Comparison of ENCODE assay signal across 9 cellular contexts in the genomic region with DNA sequence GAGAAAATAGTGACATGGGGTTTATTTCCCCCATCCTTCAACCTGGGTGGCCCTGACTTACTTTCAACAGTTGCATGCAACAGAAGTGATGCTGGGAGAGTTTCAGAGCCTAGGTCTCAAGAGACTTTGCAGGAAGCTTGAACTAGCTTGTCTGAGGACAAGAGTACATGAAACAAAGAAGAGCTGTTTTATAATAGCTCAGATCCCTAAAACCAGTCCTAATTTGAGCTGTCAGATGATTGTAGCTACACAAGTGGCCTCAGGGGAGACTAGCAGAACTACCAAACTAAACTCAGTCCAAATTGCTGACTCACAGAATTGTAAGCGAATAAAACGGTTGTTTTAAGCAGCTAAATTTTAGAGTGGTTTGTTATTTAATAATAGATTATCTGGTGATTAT. TPM values are rescaled to one million over a fixed set of nuclear protein-coding genes. Genes with fewer than 3 reads are reported as not detected.
A peak's percentile ranks its signal among the peaks of the same experiment; 100 is the strongest.
DNase-seq lines count a peak whose midpoint lies in the region; ATAC-seq and TF ChIP-seq lines count a peak whose summit lies in the region.
"Had no signal": no experiment of that assay in that cellular context is flagged by ENCODE, and none has a peak within 500 bp of the region (broad histone marks: within the 10 kb centered on the region; RNA-seq: fewer than 3 reads in every experiment).

No MANE protein-coding gene starts in this region.

- H3K4me3 Mint-ChIP-seq in CD14-positive monocyte: no peak overlapping the region
- H3K4me3 Mint-ChIP-seq: activated naive CD4-positive, alpha-beta T cell treated with anti-CD3 and anti-CD28 coated beads, Interleukin-2, amount 50 U/mL, for 24 hours had no signal

- TF ChIP-seq CTCF in CD14-positive monocyte (IDR thresholded peaks at IDR 0.05): no peak

- intact Hi-C loops in CD14-positive monocyte (cut with micrococcal nuclease): no loop called here

- peak; percentile 64 for DNase-seq in EH (ENCODE audit: low read depth)
- DNase-seq in fibroblast of gingiva (ENCODE audit: low read depth): peak; percentile 78
- DNase-seq in NCI-H146 treated with DMSO at 0.1 percent for 48 hours (lab: John Stamatoyannopoulos, UW; ENCODE audit: unreplicated experiment): no peak
- no peak for DNase-seq in activated T-cell treated with anti-CD3 and anti-CD28 coated beads, Interleukin-2, amount 50 U/mL, for 48 hours
- DNase-seq in CD14-positive monocyte (ENCODE audit: low spot score): no peak
- no peak for DNase-seq in SK-N-DZ (ENCODE audit: low spot score)

- H3K27ac Mint-ChIP-seq in CD14-positive monocyte: peak overlapping the region in 2 of 7 donors; percentile 29 to 30
- H3K27ac Mint-ChIP-seq: activated naive CD4-positive, alpha-beta T cell treated with anti-CD3 and anti-CD28 coated beads, Interleukin-2, amount 50 U/mL, for 24 hours had no signal

- no peaks in the 10 kb centered on the region for H3K9me3 Mint-ChIP-seq in CD14-positive monocyte
- H3K9me3 Mint-ChIP-seq: activated naive CD4-positive, alpha-beta T cell treated with anti-CD3 and anti-CD28 coated beads, Interleukin-2, amount 50 U/mL, for 24 hours had no signal

- peaks cover 67% of the 10 kb centered on the region for H3K4me1 Mint-ChIP-seq in CD14-positive monocyte

- peaks cover 4 to 16% of the 10 kb centered on the region in 2 donors for H3K36me3 Mint-ChIP-seq in CD14-positive monocyte

- ATAC-seq in GM21367 (IDR thresholded peaks at IDR 0.05; ENCODE audit: unreplicated experiment): peak; percentile 96
- peak; percentile 73 for ATAC-seq in HG03521 (IDR thresholded peaks at IDR 0.05; ENCODE audit: unreplicated experiment)

- H3K27me3 Mint-ChIP-seq in CD14-positive monocyte (ENCODE audit: low read depth in 3 of 3): no peaks in the 10 kb centered on the region
- H3K27me3 Mint-ChIP-seq: activated naive CD4-positive, alpha-beta T cell treated with anti-CD3 and anti-CD28 coated beads, Interleukin-2, amount 50 U/mL, for 24 hours had no signal

RNA-seq across cellular contexts. Expression of gene RC3H1, which starts 17.1 kb away (rescaled TPM):
- 1 to 10 TPM; 3.8 to 7.8 TPM for polyA plus RNA-seq in CD14-positive monocyte
- 5.4 and 6.2 TPM in 2 replicates for polyA plus RNA-seq in SK-N-DZ (2014; cell fraction: cytosol; rRNA removed)
- 6.3 and 6.8 TPM in 2 replicates for polyA plus RNA-seq in SK-N-DZ (2014; cell fraction: nucleus; rRNA removed)

Comparison
In these comparisons a context has a peak if more than half of its experiments do, and no peak if none do; other contexts are left out.
1. DNase-seq: peak in EH (single experiment) and fibroblast of gingiva (single experiment); none in NCI-H146 treated with DMSO at 0.1 percent for 48 hours (single experiment), activated T-cell treated with anti-CD3 and anti-CD28 coated beads, Interleukin-2, amount 50 U/mL, for 48 hours (0 of 2), CD14-positive monocyte (single experiment) and SK-N-DZ (single experiment).